ENCODE assay signal across 17 cellular contexts in genomic region chr11:30902929-30903328, GRCh38.
DNase-seq lines count a peak whose midpoint lies in the region; ATAC-seq and TF ChIP-seq lines count a peak whose summit lies in the region.
"Had no signal": no experiment of that assay in that cellular context is flagged by ENCODE, and none has a peak within 500 bp of the region (broad histone marks: within the 10 kb centered on the region; RNA-seq: fewer than 3 reads in every experiment).

No MANE protein-coding gene starts in this region.

- no peaks in the 10 kb centered on the region for H3K4me1 Mint-ChIP-seq in activated T-cell treated with anti-CD3 and anti-CD28 coated beads, Interleukin-2, amount 50 U/mL, for 4 hours (ENCODE audit: low read depth)
- H3K4me1 Mint-ChIP-seq: B cell; CD4-positive, CD25-positive, alpha-beta regulatory T cell had no signal

- H3K4me3 ChIP-seq in GM12865 (ENCODE audit: low read depth, low read length), result no peak overlapping the region
- H3K4me3 ChIP-seq: BLaER1, GM23338 had no signal

- no peaks in the 10 kb centered on the region for H3K9me3 Mint-ChIP-seq in activated T-cell treated with anti-CD3 and anti-CD28 coated beads, Interleukin-2, amount 50 U/mL, for 4 hours
- H3K9me3 Mint-ChIP-seq: CD8-positive, alpha-beta T cell; GM23338; H9 had no signal

- DNase-seq in GM12865 (ENCODE audit: low read depth) (peak; percentile 3), superior temporal gyrus (ENCODE audit: extremely low spot score) (no peak), EL (no peak)
- DNase-seq in activated T-cell treated with anti-CD3 and anti-CD28 coated beads, Interleukin-2, amount 50 U/mL, for 4 hours, result no peak
- DNase-seq: Caco-2; CD4-positive, CD25-positive, alpha-beta regulatory T cell; CD8-positive, alpha-beta T cell; DMS153; DND-41; GDM1; H9 had no signal

- no peaks in the 10 kb centered on the region for H3K36me3 Mint-ChIP-seq in activated T-cell treated with anti-CD3 and anti-CD28 coated beads, Interleukin-2, amount 50 U/mL, for 4 hours (ENCODE audit: insufficient read depth)
- H3K36me3 Mint-ChIP-seq: CD4-positive, CD25-positive, alpha-beta regulatory T cell; CD8-positive, alpha-beta T cell had no signal

- peaks cover 3% of the 10 kb centered on the region for H3K27me3 Mint-ChIP-seq in activated T-cell treated with anti-CD3 and anti-CD28 coated beads, Interleukin-2, amount 50 U/mL, for 4 hours (ENCODE audit: low read depth)
- H3K27me3 Mint-ChIP-seq: B cell; CD4-positive, CD25-positive, alpha-beta regulatory T cell had no signal

- ATAC-seq in HG02610 (IDR thresholded peaks at IDR 0.05; ENCODE audit: unreplicated experiment) (peak; percentile 49), HG03565 (IDR thresholded peaks at IDR 0.05; ENCODE audit: unreplicated experiment) (peak; percentile 52)
- no peak for ATAC-seq in activated T-cell treated with anti-CD3 and anti-CD28 coated beads, Interleukin-2, amount 50 U/mL, for 4 hours
- ATAC-seq: CD8-positive, alpha-beta T cell; GM23338; HCT116 had no signal

- TF ChIP-seq CTCF in GM12865 (IDR thresholded peaks at IDR 0.05; ENCODE audit: insufficient read depth, low read depth, low read length, missing control alignments), result no peak

- H3K4me3 Mint-ChIP-seq in activated T-cell treated with anti-CD3 and anti-CD28 coated beads, Interleukin-2, amount 50 U/mL, for 4 hours, result no peak overlapping the region
- H3K4me3 Mint-ChIP-seq: B cell; CD4-positive, CD25-positive, alpha-beta regulatory T cell; CD8-positive, alpha-beta T cell; GM23338; H9 had no signal

Comparison
In these comparisons a context has a peak if more than half of its experiments do, and no peak if none do; other contexts are left out.
1. ATAC-seq: peak in HG02610 (single experiment) and HG03565 (single experiment); none in activated T-cell treated with anti-CD3 and anti-CD28 coated beads, Interleukin-2, amount 50 U/mL, for 4 hours (0 of 2).